21 cellular contexts compared by ENCODE assay signal in the genomic region with DNA sequence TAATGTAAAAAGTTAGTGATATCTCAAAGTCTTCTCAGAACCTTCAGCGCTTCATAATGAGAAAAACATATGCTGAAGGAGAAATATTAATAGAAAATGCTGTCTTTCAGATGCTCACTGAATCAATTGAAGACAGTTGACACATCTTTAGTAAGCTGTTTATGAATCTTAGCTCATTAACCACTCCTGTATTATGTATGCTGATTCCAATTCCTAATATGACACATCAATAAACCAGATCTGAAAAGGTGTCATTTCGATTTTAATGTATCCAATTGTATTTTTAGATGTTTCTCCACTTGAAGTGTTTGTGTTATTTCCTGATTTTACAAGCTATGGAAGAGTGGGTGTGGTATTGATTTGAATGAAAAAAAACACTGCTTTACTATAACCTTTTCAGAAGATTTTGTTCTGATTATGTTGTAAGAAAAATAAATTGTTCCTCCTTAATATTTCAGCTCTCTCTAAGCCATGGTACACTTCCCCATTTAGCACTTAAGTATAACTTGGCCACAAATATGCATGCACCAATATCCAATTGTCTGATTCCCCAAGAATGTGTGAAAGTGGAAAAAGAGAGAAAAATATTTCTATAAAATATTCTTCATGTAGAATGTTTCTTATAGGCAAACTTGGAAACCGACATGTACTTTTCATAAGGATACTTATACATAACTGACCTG.
A peak's percentile ranks its signal among the peaks of the same experiment; 100 is the strongest.
DNase-seq lines count a peak whose midpoint lies in the region; ATAC-seq lines count a peak whose summit lies in the region.
"Had no signal": no experiment of that assay in that cellular context is flagged by ENCODE, and none has a peak within 500 bp of the region (broad histone marks: within the 10 kb centered on the region; RNA-seq: fewer than 3 reads in every experiment).

No MANE protein-coding gene starts in this region.

- H3K27me3 ChIP-seq in mesendoderm (ENCODE audit: insufficient read depth, low read length, poor library complexity): no peaks in the 10 kb centered on the region
- no peaks in the 10 kb centered on the region for H3K27me3 ChIP-seq in GM23248 (replicated peaks; ENCODE audit: insufficient read depth)
- H3K27me3 ChIP-seq: esophagus muscularis mucosa, ovary, SJCRH30, uterus had no signal

- no peak overlapping the region for H3K4ac ChIP-seq in mesendoderm (ENCODE audit: low read depth, low read length)

- H3F3A ChIP-seq in GM23248 (ENCODE audit: insufficient read depth): no peaks in the 10 kb centered on the region

- no peak overlapping the region for H2AK5ac ChIP-seq in mesendoderm (ENCODE audit: low read length)

- no peak overlapping the region for H2AFZ ChIP-seq in GM23248

- no peaks in the 10 kb centered on the region for H3K27me3 Mint-ChIP-seq in activated T-cell treated with anti-CD3 and anti-CD28 coated beads, Interleukin-2, amount 50 U/mL, for 4 hours (ENCODE audit: low read depth)
- no peaks in the 10 kb centered on the region for H3K27me3 Mint-ChIP-seq in stimulated activated naive CD8-positive, alpha-beta T cell treated with anti-CD3 and anti-CD28 coated beads, Interleukin-15, Interleukin-2, amounts not matched to agents 100 ng/mL and 50 ng/mL, for 24 hours
- H3K27me3 Mint-ChIP-seq: CD8-positive, alpha-beta memory T cell had no signal

- H3K23ac ChIP-seq in mesendoderm (ENCODE audit: low read length): no peak overlapping the region

- H3K9me2 ChIP-seq in GM23248 (ENCODE audit: insufficient read depth): no peaks in the 10 kb centered on the region

- H3K4me1 Mint-ChIP-seq in activated T-cell treated with anti-CD3 and anti-CD28 coated beads, Interleukin-2, amount 50 U/mL, for 4 hours (ENCODE audit: low read depth): peaks cover 37% of the 10 kb centered on the region
- peaks cover 52% of the 10 kb centered on the region for H3K4me1 Mint-ChIP-seq in stimulated activated naive CD8-positive, alpha-beta T cell treated with anti-CD3 and anti-CD28 coated beads, Interleukin-15, Interleukin-2, amounts not matched to agents 100 ng/mL and 50 ng/mL, for 24 hours (ENCODE audit: low read depth)

- no peak overlapping the region for H3K4me2 ChIP-seq in mesendoderm (ENCODE audit: low read length)
- H3K4me2 ChIP-seq in GM23248 (ENCODE audit: unreplicated experiment): no peak overlapping the region

- H3K4me3 Mint-ChIP-seq in activated T-cell treated with anti-CD3 and anti-CD28 coated beads, Interleukin-2, amount 50 U/mL, for 4 hours: no peak overlapping the region
- H3K4me3 Mint-ChIP-seq in stimulated activated naive CD8-positive, alpha-beta T cell treated with anti-CD3 and anti-CD28 coated beads, Interleukin-15, Interleukin-2, amounts not matched to agents 100 ng/mL and 50 ng/mL, for 24 hours: no peak overlapping the region
- H3K4me3 Mint-ChIP-seq: CD8-positive, alpha-beta memory T cell had no signal

- H2BK5ac ChIP-seq in mesendoderm (ENCODE audit: low read length): no peak overlapping the region

- no peak overlapping the region for H2BK120ac ChIP-seq in mesendoderm (ENCODE audit: low read depth, low read length)

- in situ Hi-C loops in GM23248 (cut with MboI): no loop called here

- WGBS in mesendoderm (ENCODE audit: extremely low coverage, insufficient coverage, low lambda C conversion rate): no CpG with 5 or more reads among the region's 3 CpGs
- WGBS in GM23248 (ENCODE audit: low coverage in 1 of 2, low lambda C conversion rate in 2 of 2, missing lambda C conversion rate in 2 of 2), 2 experiments: 55 to 58% methylated on average over 3 of the region's 3 CpGs

- no peak overlapping the region for H3K18ac ChIP-seq in mesendoderm (ENCODE audit: low read length)

- H3K9me3 ChIP-seq in GM23248 (ENCODE audit: low read depth): no peaks in the 10 kb centered on the region
- H3K9me3 ChIP-seq: esophagus muscularis mucosa, left ventricle myocardium inferior, ovary, uterus had no signal

- H3K79me2 ChIP-seq in mesendoderm (ENCODE audit: control insufficient read depth, insufficient read depth, low read length) (no peaks in the 10 kb centered on the region), GM23248 (ENCODE audit: insufficient read depth) (no peaks in the 10 kb centered on the region)

- no peak overlapping the region for H3K56ac ChIP-seq in mesendoderm (ENCODE audit: low read length)

- H4K20me1 ChIP-seq in GM23248 (ENCODE audit: insufficient read depth): no peaks in the 10 kb centered on the region

- no peaks in the 10 kb centered on the region for H3K4me1 ChIP-seq in mesendoderm (ENCODE audit: control insufficient read depth, low read depth, low read length)
- no peaks in the 10 kb centered on the region for H3K4me1 ChIP-seq in GM23248 (ENCODE audit: insufficient read depth)
- H3K4me1 ChIP-seq: esophagus muscularis mucosa, left ventricle myocardium inferior, SJCRH30, uterus had no signal

- no peak overlapping the region for H4K5ac ChIP-seq in mesendoderm (ENCODE audit: low read length)

- peaks cover 29% of the 10 kb centered on the region for H3K36me3 Mint-ChIP-seq in activated T-cell treated with anti-CD3 and anti-CD28 coated beads, Interleukin-2, amount 50 U/mL, for 4 hours (ENCODE audit: insufficient read depth)
- peaks cover 30% of the 10 kb centered on the region for H3K36me3 Mint-ChIP-seq in stimulated activated naive CD8-positive, alpha-beta T cell treated with anti-CD3 and anti-CD28 coated beads, Interleukin-15, Interleukin-2, amounts not matched to agents 100 ng/mL and 50 ng/mL, for 24 hours (ENCODE audit: low read depth)

- H3K36me3 ChIP-seq in mesendoderm (ENCODE audit: control insufficient read depth, insufficient read depth, low read length) (no peaks in the 10 kb centered on the region), GM23248 (ENCODE audit: low read depth) (no peaks in the 10 kb centered on the region)
- H3K36me3 ChIP-seq: esophagus muscularis mucosa, left ventricle myocardium inferior, ovary, SJCRH30, uterus had no signal

- no peaks in the 10 kb centered on the region for H3K79me1 ChIP-seq in mesendoderm (ENCODE audit: low read length)

- H2BK15ac ChIP-seq in mesendoderm (replicated peaks; ENCODE audit: low read depth): no peak overlapping the region

- peak overlapping the region; percentile 90 for H3K27ac Mint-ChIP-seq in stimulated activated naive CD8-positive, alpha-beta T cell treated with anti-CD3 and anti-CD28 coated beads, Interleukin-15, Interleukin-2, amounts not matched to agents 100 ng/mL and 50 ng/mL, for 24 hours

- no peak overlapping the region for H3K9ac ChIP-seq in mesendoderm (ENCODE audit: low read length)
- no peak overlapping the region for H3K9ac ChIP-seq in GM23248

- no peaks in the 10 kb centered on the region for H3K9me3 Mint-ChIP-seq in activated T-cell treated with anti-CD3 and anti-CD28 coated beads, Interleukin-2, amount 50 U/mL, for 4 hours
- peaks cover 4% of the 10 kb centered on the region for H3K9me3 Mint-ChIP-seq in stimulated activated naive CD8-positive, alpha-beta T cell treated with anti-CD3 and anti-CD28 coated beads, Interleukin-15, Interleukin-2, amounts not matched to agents 100 ng/mL and 50 ng/mL, for 24 hours
- H3K9me3 Mint-ChIP-seq: CD8-positive, alpha-beta memory T cell had no signal

- no peak overlapping the region for H3K4me3 ChIP-seq in mesendoderm (ENCODE audit: low read length)
- H3K4me3 ChIP-seq in GM23248: no peak overlapping the region
- H3K4me3 ChIP-seq: esophagus muscularis mucosa, left ventricle myocardium inferior, ovary, SJCRH30, uterus had no signal

- H3K27ac ChIP-seq in mesendoderm (ENCODE audit: low read depth, low read length) (no peak overlapping the region), GM23248 (no peak overlapping the region)
- H3K27ac ChIP-seq: esophagus muscularis mucosa, left ventricle myocardium inferior, ovary, SJCRH30, uterus had no signal

- no peak for DNase-seq in activated T-cell treated with anti-CD3 and anti-CD28 coated beads, Interleukin-2, amount 50 U/mL, for 4 hours
- DNase-seq in activated T-cell treated with anti-CD3 and anti-CD28 coated beads, Interleukin-2, amount 50 U/mL, for 1 hour: no peak
- DNase-seq in mesendoderm: no peak
- DNase-seq in hippocampal formation (lab: John Stamatoyannopoulos, UW): no peak
- DNase-seq in GM23248: no peak
- DNase-seq: activated CD4-positive, alpha-beta T cell treated with anti-CD3 and anti-CD28 coated beads for 1 hour; CD8-positive, alpha-beta memory T cell; DND-41; effector CD4-positive, alpha-beta T cell; IMR-90; left ventricle myocardium inferior; NCI-H524 treated with DMSO at 0.1 percent for 48 hours; OCI-M1; ovary; SJCRH30; uterus had no signal

- H4K8ac ChIP-seq in mesendoderm (ENCODE audit: low read depth, low read length): no peak overlapping the region

- ATAC-seq in activated T-cell treated with anti-CD3 and anti-CD28 coated beads, Interleukin-2, amount 50 U/mL, for 4 hours: peak; percentile 78 to 80
- ATAC-seq in GM21529 (IDR thresholded peaks at IDR 0.05; ENCODE audit: unreplicated experiment): peak; percentile 33
- ATAC-seq in HG03565 (IDR thresholded peaks at IDR 0.05; ENCODE audit: unreplicated experiment): peak; percentile 57
- ATAC-seq: sciatic nerve had no signal
